Comparison of ENCODE assay signal across 8 cellular contexts in the genomic region with DNA sequence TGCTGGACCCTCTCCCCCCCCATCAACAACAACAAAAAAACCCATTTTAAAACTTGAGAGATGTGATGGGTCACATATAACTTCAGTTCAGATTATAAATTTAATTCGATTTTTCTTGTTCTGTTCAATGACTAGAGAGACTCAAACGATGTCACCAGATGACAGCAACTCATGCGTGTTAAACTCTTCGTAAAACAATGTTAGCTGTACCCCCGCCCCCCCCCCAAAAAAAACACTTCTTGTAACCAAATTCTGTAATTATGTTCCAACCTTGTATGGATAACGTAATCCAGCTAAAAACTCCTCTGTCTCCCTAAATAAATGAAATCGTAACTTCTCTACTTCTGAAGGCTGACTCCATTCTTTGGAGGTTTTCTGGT. TPM values are rescaled to one million over a fixed set of nuclear protein-coding genes. Genes with fewer than 3 reads are reported as not detected.
DNase-seq lines count a peak whose midpoint lies in the region; ATAC-seq and TF ChIP-seq lines count a peak whose summit lies in the region.

No MANE protein-coding gene starts in this region.

- H3K4me1 ChIP-seq in right atrium auricular region = peaks cover 0 to 41% of the 10 kb centered on the region in 2 donors
- peaks cover 10% of the 10 kb centered on the region for H3K4me1 ChIP-seq in mesenchymal stem cell (ENCODE audit: control insufficient read depth, insufficient read depth, low read depth, low read length)
- H3K4me1 ChIP-seq in vagina = peaks cover 36% of the 10 kb centered on the region

- no peak overlapping the region for H3K23ac ChIP-seq in mesenchymal stem cell (ENCODE audit: low read length in 2 of 2)

- peak overlapping the region; percentile 98 for H3K9ac ChIP-seq in mesenchymal stem cell (ENCODE audit: low read length)

- H3K9me3 Mint-ChIP-seq in brain = no peaks in the 10 kb centered on the region

- no peak overlapping the region for H2AFZ ChIP-seq in mesenchymal stem cell (ENCODE audit: low read depth, low read length)

- peak overlapping the region; percentile 47 for H3K4me2 ChIP-seq in mesenchymal stem cell (ENCODE audit: low read length, poor library complexity, severe bottlenecking)

- TF ChIP-seq CTCF in right atrium auricular region (IDR thresholded peaks at IDR 0.05) (no peak), brain (conservative IDR thresholded peaks at IDR 0.05) (no peak), vagina (IDR thresholded peaks at IDR 0.05) (no peak)

- peak overlapping the region; percentile 98 to 100 (median 99) for H3K27ac Mint-ChIP-seq in brain

- no peaks in the 10 kb centered on the region for H3K9me3 ChIP-seq in right atrium auricular region
- H3K9me3 ChIP-seq in mesenchymal stem cell (ENCODE audit: control insufficient read depth, low read length) = no peaks in the 10 kb centered on the region
- H3K9me3 ChIP-seq in vagina = no peaks in the 10 kb centered on the region

- H2BK12ac ChIP-seq in mesenchymal stem cell (ENCODE audit: low read length in 2 of 2) = no peak overlapping the region

- H3K18ac ChIP-seq in mesenchymal stem cell (ENCODE audit: low read depth in 1 of 2, low read length in 2 of 2) = no peak overlapping the region

- H3K4me1 Mint-ChIP-seq in brain = peaks cover 45% of the 10 kb centered on the region

- peak overlapping the region; percentile 95 to 96 for H3K27ac ChIP-seq in right atrium auricular region
- peak overlapping the region; percentile 97 for H3K27ac ChIP-seq in mesenchymal stem cell (ENCODE audit: low read length, poor library complexity, severe bottlenecking)
- H3K27ac ChIP-seq in vagina = peak overlapping the region; percentile 97

- H4K91ac ChIP-seq in mesenchymal stem cell (ENCODE audit: low read length) = no peak overlapping the region

- H2BK5ac ChIP-seq in mesenchymal stem cell (ENCODE audit: low read depth, low read length, poor library complexity, severe bottlenecking) = no peak overlapping the region

- H3K36me3 ChIP-seq in right atrium auricular region (peaks cover 11% of the 10 kb centered on the region), mesenchymal stem cell (ENCODE audit: control insufficient read depth in 1 of 2, insufficient read depth in 2 of 2, low read depth in 1 of 2, low read length in 2 of 2) (peaks cover 10 to 31% of the 10 kb centered on the region in 2 experiments), vagina (no peaks in the 10 kb centered on the region)

- no peak for TF ChIP-seq POLR2A in vagina (IDR thresholded peaks at IDR 0.05)

- no peak for ATAC-seq in Right ventricle myocardium superior (ENCODE audit: poor library complexity)
- no peak for ATAC-seq in GM18873 (IDR thresholded peaks at IDR 0.05; ENCODE audit: low FRiP score, unreplicated experiment)

- no peak for DNase-seq in right atrium auricular region (ENCODE audit: low spot score)
- no peak for DNase-seq in Right ventricle myocardium superior
- no peak for DNase-seq in mesenchymal stem cell
- no peak for DNase-seq in vagina (ENCODE audit: extremely low spot score in 2 of 2)
- no peak for DNase-seq in iPS-NIHi11 (ENCODE audit: low spot score)
- DNase-seq in COR-L47 (lab: John Stamatoyannopoulos, UW) = no peak

- 45% methylated on average over 7 of the region's 7 CpGs for whole genome bisulfite sequencing in mesenchymal stem cell

- H3K4ac ChIP-seq in mesenchymal stem cell (ENCODE audit: low read depth in 1 of 2, low read length in 2 of 2) = no peak overlapping the region

- H2BK120ac ChIP-seq in mesenchymal stem cell (ENCODE audit: low read depth, low read length) = no peak overlapping the region

- no peak overlapping the region for H2AK5ac ChIP-seq in mesenchymal stem cell (ENCODE audit: low read length, severe bottlenecking)

- no peak overlapping the region for H2BK15ac ChIP-seq in mesenchymal stem cell (ENCODE audit: low read depth, poor library complexity, severe bottlenecking)

- no peaks in the 10 kb centered on the region for H3K27me3 ChIP-seq in right atrium auricular region
- H3K27me3 ChIP-seq in mesenchymal stem cell (ENCODE audit: control insufficient read depth in 1 of 2, insufficient read depth in 1 of 2, low read length in 2 of 2) = no peaks in the 10 kb centered on the region
- no peaks in the 10 kb centered on the region for H3K27me3 ChIP-seq in vagina

- intact Hi-C loops in Right ventricle myocardium superior (cut with DNase I) (no loop called here), vagina (cut with DNase I) (no loop called here)

- H3K4me3 ChIP-seq in right atrium auricular region = peak overlapping the region; percentile 76 to 83
- H3K4me3 ChIP-seq in mesenchymal stem cell (ENCODE audit: insufficient read depth in 1 of 2, low read depth in 1 of 2, low read length in 2 of 2) = peak overlapping the region in 1 of 2 experiments; percentile 97
- H3K4me3 ChIP-seq in vagina = peak overlapping the region; percentile 64 to 81

- H3K79me1 ChIP-seq in mesenchymal stem cell (replicated peaks; ENCODE audit: low read length, poor library complexity, severe bottlenecking) = no peaks in the 10 kb centered on the region

- H3K4me3 Mint-ChIP-seq in brain = peak overlapping the region; percentile 97 to 99 (median 99)

- H3K36me3 Mint-ChIP-seq in brain = peaks cover 50% of the 10 kb centered on the region

- no peak overlapping the region for H4K8ac ChIP-seq in mesenchymal stem cell (ENCODE audit: low read length)

- peaks cover 9% of the 10 kb centered on the region for H3K27me3 Mint-ChIP-seq in brain

- no peak overlapping the region for H3K14ac ChIP-seq in mesenchymal stem cell (ENCODE audit: low read length in 2 of 2)

RNA-seq across cellular contexts. Expression of gene NACA, which starts 0.6 kb away (rescaled TPM):
- total RNA-seq in right atrium auricular region = 100 to 1,000 TPM; 529 to 636 TPM
- total RNA-seq in Right ventricle myocardium superior = 449 TPM
- 1,047 TPM for polyA plus RNA-seq in brain (ENCODE audit: insufficient read depth, low read depth, low replicate concordance)
- 1,835 TPM for polyA plus RNA-seq in mesenchymal stem cell (2013, experiment 1 of 2)
- polyA plus RNA-seq in mesenchymal stem cell (2013, experiment 2 of 2) = 1,781 TPM
- total RNA-seq in vagina = 1,274 TPM

RNA-seq across cellular contexts. Expression of gene PRIM1, which starts 26.4 kb away (rescaled TPM):
- total RNA-seq in right atrium auricular region = 1 to 10 TPM; 2.2 to 2.6 TPM
- total RNA-seq in Right ventricle myocardium superior = 3.6 TPM
- polyA plus RNA-seq in brain (ENCODE audit: insufficient read depth, low read depth, low replicate concordance) = 24.2 TPM
- polyA plus RNA-seq in mesenchymal stem cell (2013, experiment 1 of 2) = 2.4 TPM
- 2.3 TPM for polyA plus RNA-seq in mesenchymal stem cell (2013, experiment 2 of 2)
- total RNA-seq in vagina = 12.8 TPM

RNA-seq across cellular contexts. Expression of gene HSD17B6, which starts 37.4 kb away (rescaled TPM):
- total RNA-seq in right atrium auricular region = 1 to 10 TPM in 1 of 2 donors, under 1 TPM in 1; 0.41 to 4.8 TPM
- 0.51 TPM for total RNA-seq in Right ventricle myocardium superior
- polyA plus RNA-seq in brain (ENCODE audit: insufficient read depth, low read depth, low replicate concordance) = 8.6 TPM
- polyA plus RNA-seq in mesenchymal stem cell (2013, experiment 1 of 2) = 1.3 TPM
- 1.2 TPM for polyA plus RNA-seq in mesenchymal stem cell (2013, experiment 2 of 2)
- 32.4 TPM for total RNA-seq in vagina

RNA-seq across cellular contexts. Expression of gene PTGES3, which starts 37.6 kb away (rescaled TPM):
- total RNA-seq in right atrium auricular region = 10 to 100 TPM; 69.6 to 71.1 TPM
- total RNA-seq in Right ventricle myocardium superior = 132 TPM
- 239 TPM for polyA plus RNA-seq in brain (ENCODE audit: insufficient read depth, low read depth, low replicate concordance)
- 149 TPM for polyA plus RNA-seq in mesenchymal stem cell (2013, experiment 1 of 2)
- 152 TPM for polyA plus RNA-seq in mesenchymal stem cell (2013, experiment 2 of 2)
- total RNA-seq in vagina = 81.0 TPM
